23 cellular contexts compared by ENCODE assay signal in genomic region chr15:83844742-83845141, GRCh38.
A peak's percentile ranks its signal among the peaks of the same experiment; 100 is the strongest.
DNase-seq lines count a peak whose midpoint lies in the region; ATAC-seq and TF ChIP-seq lines count a peak whose summit lies in the region.
"Had no signal": no experiment of that assay in that cellular context is flagged by ENCODE, and none has a peak within 500 bp of the region (broad histone marks: within the 10 kb centered on the region; RNA-seq: fewer than 3 reads in every experiment).

No MANE protein-coding gene starts in this region.

- H2AK9ac ChIP-seq in IMR-90 (replicated peaks; ENCODE audit: low read depth, low read length, poor library complexity) = no peak overlapping the region

- no peak for TF ChIP-seq RAD21 in IMR-90 (IDR thresholded peaks at IDR 0.05; ENCODE audit: low read length)

- POLR2A ChIA-PET in IMR-90 (lab: Charles Lee; ENCODE audit: unreplicated experiment) = interaction anchor here (0.8 kb wide), 1 partner anchor 48 kb away, joined by 3 read pairs; no protein-coding TSS in a partner anchor

- H3K14ac ChIP-seq in IMR-90 (replicated peaks; ENCODE audit: low read depth, low read length) = peak overlapping the region; percentile 84

- H2BK5ac ChIP-seq in IMR-90 (ENCODE audit: low read depth, low read length, poor library complexity, severe bottlenecking) = peak overlapping the region; percentile 76

- no peak overlapping the region for H3K4me3 Mint-ChIP-seq in Calu3 (ENCODE audit: low read depth, unreplicated experiment)
- H3K4me3 Mint-ChIP-seq: B cell, IgD-negative memory B cell, WTC11 had no signal

- H2BK20ac ChIP-seq in IMR-90 (ENCODE audit: low read depth, low read length) = peak overlapping the region; percentile 81; the same call in 1 of the 2 replicates

- intact Hi-C loops in IMR-90 (cut with micrococcal nuclease) = loop anchor here (10.0 kb wide), 1 partner anchor 640 kb away; the partner anchor contains the start of gene HDGFL3
- intact Hi-C loops in breast epithelium (cut with DNase I; ENCODE audit: low total_unique reads) = no loop called here
- intact Hi-C loops in Calu3 (cut with micrococcal nuclease; ENCODE audit: unreplicated experiment) = no loop called here
- intact Hi-C loops in spleen (cut with DNase I; ENCODE audit: low total_unique reads) = no loop called here

- H3K27ac ChIP-seq in IMR-90 (ENCODE audit: insufficient read depth, low read length) (peak overlapping the region; percentile 82; the same call in 1 of the 2 replicates), breast epithelium (peak overlapping the region; percentile 26 to 65), hepatocyte (peak overlapping the region; percentile 86), skeletal muscle tissue (ENCODE audit: low read depth, low read length) (peak overlapping the region; percentile 64), spleen (peak overlapping the region in 1 of 8 donors; percentile 18)
- H3K27ac ChIP-seq: cardiac muscle cell, skin epidermis had no signal

- peak overlapping the region; percentile 89 for H4K5ac ChIP-seq in IMR-90 (ENCODE audit: low read depth, low read length)

- peaks cover 3% of the 10 kb centered on the region for H3K27me3 Mint-ChIP-seq in Calu3 (ENCODE audit: unreplicated experiment)
- H3K27me3 Mint-ChIP-seq: IgD-negative memory B cell had no signal

- H3K79me2 ChIP-seq in hepatocyte = no peaks in the 10 kb centered on the region

- CTCF ChIA-PET in IMR-90 (lab: Yijun Ruan, JAX) (no interaction called here), Calu3 (lab: Charles Lee) (interaction anchor here (1.0 kb wide), 1 partner anchor 190 kb away, joined by 3 read pairs; no protein-coding TSS in a partner anchor)

- peaks cover 3% of the 10 kb centered on the region for H3K9me3 Mint-ChIP-seq in Calu3 (ENCODE audit: low read depth, unreplicated experiment)
- H3K9me3 Mint-ChIP-seq: WTC11 had no signal

- DNase-seq in IMR-90 (peak; percentile 39), breast epithelium (ENCODE audit: low spot score in 2 of 2) (no peak), hepatocyte (ENCODE audit: low spot score) (peak; percentile 46), Calu3 (no peak), spleen (no peak)
- no peak for DNase-seq in stimulated activated naive CD8-positive, alpha-beta T cell treated with anti-CD3 and anti-CD28 coated beads, Interleukin-15, Interleukin-2, amounts not matched to agents 100 U/mL and 50 U/mL, for 24 hours
- DNase-seq: activated CD8-positive, alpha-beta memory T cell treated with anti-CD3 and anti-CD28 coated beads for 24 hours; COR-L47; esophagus squamous epithelium; left cardiac atrium; mucosa of descending colon; NCI-H2029 treated with DMSO at 0.1 percent for 48 hours; NCI-H526; nucleus accumbens; stimulated activated CD4-positive, alpha-beta T cell treated with anti-CD3 and anti-CD28 coated beads, Interleukin-4, amount 100 ng/mL, for 24 hours; substantia nigra; T-helper 2 cell had no signal

- H3K9ac ChIP-seq in IMR-90 (ENCODE audit: low read depth, low read length) (no peak overlapping the region), skeletal muscle tissue (ENCODE audit: low read depth in 1 of 3, low read length in 3 of 3) (no peak overlapping the region)

- no peaks in the 10 kb centered on the region for H3K27me3 ChIP-seq in IMR-90 (ENCODE audit: control insufficient read depth, insufficient read depth, low read length)
- no peaks in the 10 kb centered on the region for H3K27me3 ChIP-seq in breast epithelium
- no peaks in the 10 kb centered on the region for H3K27me3 ChIP-seq in hepatocyte
- H3K27me3 ChIP-seq in skeletal muscle tissue (ENCODE audit: control insufficient read depth in 3 of 3, insufficient read depth in 3 of 3, low read length in 3 of 3) = no peaks in the 10 kb centered on the region
- peaks cover 0 to 14% (median 0%) of the 10 kb centered on the region in 7 donors for H3K27me3 ChIP-seq in spleen (replicated peaks in 1 of 7)
- H3K27me3 ChIP-seq: esophagus squamous epithelium had no signal

- H4K8ac ChIP-seq in IMR-90 (ENCODE audit: low read depth in 2 of 2, low read length in 2 of 2) = peak overlapping the region in 1 of 2 experiments; percentile 76; a peak in 2 of 4 replicates

- no peaks in the 10 kb centered on the region for H4K20me1 ChIP-seq in IMR-90 (ENCODE audit: insufficient read depth, low read length)
- H4K20me1 ChIP-seq in hepatocyte (ENCODE audit: insufficient read depth, poor library complexity, severe bottlenecking) = no peaks in the 10 kb centered on the region

- H3K27ac Mint-ChIP-seq in Calu3 (ENCODE audit: unreplicated experiment) = no peak overlapping the region
- H3K27ac Mint-ChIP-seq: B cell, IgD-negative memory B cell, WTC11 had no signal

- 0 out of 2 replicates have a peak, but pooled peaks cover 5% of the 10 kb centered on the region for H3K9me1 ChIP-seq in IMR-90 (ENCODE audit: insufficient read depth, low read length)

- H3K9me3 ChIP-seq in IMR-90 (ENCODE audit: control insufficient read depth, insufficient read depth, low read length) (no peaks in the 10 kb centered on the region), breast epithelium (no peaks in the 10 kb centered on the region), hepatocyte (ENCODE audit: low read depth) (no peaks in the 10 kb centered on the region), skeletal muscle tissue (ENCODE audit: control insufficient read depth in 3 of 3, low read length in 3 of 3) (no peaks in the 10 kb centered on the region), spleen (no peaks in the 10 kb centered on the region)
- H3K9me3 ChIP-seq: esophagus squamous epithelium, mucosa of descending colon had no signal

- H2AFZ ChIP-seq in IMR-90 (replicated peaks; ENCODE audit: low read length, poor library complexity) (peak overlapping the region; percentile 17), hepatocyte (no peak overlapping the region)

- no peak overlapping the region for H3K56ac ChIP-seq in IMR-90 (ENCODE audit: extremely low read depth, insufficient read depth, low read length)

- H3K36me3 ChIP-seq in IMR-90 (ENCODE audit: control insufficient read depth, insufficient read depth, low read length) = no peaks in the 10 kb centered on the region
- no peaks in the 10 kb centered on the region for H3K36me3 ChIP-seq in breast epithelium
- H3K36me3 ChIP-seq in hepatocyte (replicated peaks; ENCODE audit: insufficient read depth, low read depth) = no peaks in the 10 kb centered on the region
- H3K36me3 ChIP-seq in skeletal muscle tissue (ENCODE audit: control insufficient read depth in 3 of 3, insufficient read depth in 3 of 3, low read length in 3 of 3) = no peaks in the 10 kb centered on the region
- no peaks in the 10 kb centered on the region for H3K36me3 ChIP-seq in spleen
- H3K36me3 ChIP-seq: cardiac muscle cell, esophagus squamous epithelium had no signal

- BruUV-seq in IMR-90 (replicated peaks; lab: Mats Ljungman, UMichigan) (no TSS peak), Calu3 (replicated peaks; lab: Mats Ljungman, UMichigan) (no TSS peak)

- no peak for TF ChIP-seq POLR2A in IMR-90 (IDR thresholded peaks at IDR 0.05; ENCODE audit: low read depth, low read length)
- no peak for TF ChIP-seq POLR2A in breast epithelium (IDR thresholded peaks at IDR 0.05)
- no peak for TF ChIP-seq POLR2A in spleen (IDR thresholded peaks at IDR 0.05)

- dilution Hi-C loops in IMR-90 (cut with HindIII; ENCODE audit: low sequenced_read_pairs, unreplicated experiment) = no loop called here

- H3K23ac ChIP-seq in IMR-90 (ENCODE audit: low read depth, low read length) = no peak overlapping the region

- WGBS in IMR-90 (ENCODE audit: extremely low coverage in 2 of 2, insufficient read length in 1 of 2), 2 experiments = 93% methylated on average over 3 of the region's 7 CpGs; no CpG with 5 or more reads in 1 of the 2 experiments
- 89% methylated on average over 7 of the region's 7 CpGs for WGBS in hepatocyte (ENCODE audit: low lambda C conversion rate, missing lambda C conversion rate)
- 91 to 95% (median 93%) methylated on average over 7 of the region's 7 CpGs for WGBS in spleen, 5 donors

- TF ChIP-seq CTCF in IMR-90 (conservative IDR thresholded peaks at IDR 0.05; ENCODE audit: low read depth, low read length) (no peak), breast epithelium (IDR thresholded peaks at IDR 0.05) (no peak), hepatocyte (IDR thresholded peaks at IDR 0.05; ENCODE audit: poor library complexity) (no peak), Calu3 (IDR thresholded peaks at IDR 0.05; ENCODE audit: unreplicated experiment) (no peak), spleen (IDR thresholded peaks at IDR 0.05 in 8 of 11, conservative IDR thresholded peaks at IDR 0.05 in 3 of 11) (no peak)

- H4K91ac ChIP-seq in IMR-90 (ENCODE audit: insufficient read depth, low read depth, low read length) = no peak overlapping the region; the same call in 1 of the 2 replicates

- in situ Hi-C loops in IMR-90 (cut with MboI; ENCODE audit: low sequenced_read_pairs) = no loop called here

- peak overlapping the region; percentile 78; the same call in 1 of the 2 replicates for H2BK120ac ChIP-seq in IMR-90 (ENCODE audit: low read depth, low read length)

- H3K36me3 Mint-ChIP-seq in Calu3 (ENCODE audit: insufficient read depth, unreplicated experiment) = no peaks in the 10 kb centered on the region
- H3K36me3 Mint-ChIP-seq: WTC11 had no signal

- H3K4me2 ChIP-seq in IMR-90 (ENCODE audit: low read depth, low read length) (no peak overlapping the region; the same call in 1 of the 2 replicates), hepatocyte (no peak overlapping the region)

- H3K79me1 ChIP-seq in IMR-90 (ENCODE audit: low read depth in 1 of 2, low read length in 2 of 2) = no peaks in the 10 kb centered on the region

- H3K4me1 Mint-ChIP-seq in Calu3 (ENCODE audit: low read depth, unreplicated experiment) = peaks cover 26% of the 10 kb centered on the region
- H3K4me1 Mint-ChIP-seq: B cell, IgD-negative memory B cell had no signal

- H3K4me1 ChIP-seq in IMR-90 (ENCODE audit: control insufficient read depth, insufficient read depth, low read length) (peaks cover 21% of the 10 kb centered on the region), breast epithelium (no peaks in the 10 kb centered on the region), hepatocyte (ENCODE audit: insufficient read depth) (no peaks in the 10 kb centered on the region), skeletal muscle tissue (ENCODE audit: control insufficient read depth in 3 of 3, insufficient read depth in 3 of 3, low read length in 3 of 3) (peaks cover 7 to 17% (median 10%) of the 10 kb centered on the region in 3 donors), spleen (peaks cover 0 to 13% (median 1%) of the 10 kb centered on the region in 6 donors)

- H2AK5ac ChIP-seq in IMR-90 (ENCODE audit: low read depth, low read length) = peak overlapping the region; percentile 78

- no peak for ATAC-seq in IMR-90 (ENCODE audit: low read depth)
- no peak for ATAC-seq in stimulated activated naive CD8-positive, alpha-beta T cell treated with anti-CD3 and anti-CD28 coated beads, Interleukin-15, Interleukin-2, amounts not matched to agents 100 U/mL and 50 U/mL, for 24 hours
- ATAC-seq: mucosa of descending colon, WTC11 had no signal

- H2BK15ac ChIP-seq in IMR-90 (ENCODE audit: low read depth, low read length) = peak overlapping the region; percentile 17; the same call in 1 of the 3 replicates

- H3K4ac ChIP-seq in IMR-90 (ENCODE audit: low read depth, low read length) = peak overlapping the region; percentile 78

- H3K18ac ChIP-seq in IMR-90 (ENCODE audit: low read depth, low read length) = peak overlapping the region; percentile 93

- no peaks in the 10 kb centered on the region for H3K9me2 ChIP-seq in hepatocyte (replicated peaks; ENCODE audit: insufficient read depth)

- H3K4me3 ChIP-seq in IMR-90 (ENCODE audit: insufficient read depth, low read depth, low read length) (no peak overlapping the region), breast epithelium (no peak overlapping the region), hepatocyte (no peak overlapping the region), skeletal muscle tissue (ENCODE audit: low read length in 3 of 3) (no peak overlapping the region), spleen (no peak overlapping the region)
- H3K4me3 ChIP-seq: cardiac muscle cell, esophagus squamous epithelium, mucosa of descending colon, skin epidermis had no signal

Comparison
In these comparisons a context has a peak if more than half of its experiments do, and no peak if none do; other contexts are left out.
1. DNase-seq: peak in IMR-90 (single experiment) and hepatocyte (single experiment); none in breast epithelium (0 of 2), Calu3 (single experiment), spleen (single experiment) and stimulated activated naive CD8-positive, alpha-beta T cell treated with anti-CD3 and anti-CD28 coated beads, Interleukin-15, Interleukin-2, amounts not matched to agents 100 U/mL and 50 U/mL, for 24 hours (single experiment).